In the genomic region with DNA sequence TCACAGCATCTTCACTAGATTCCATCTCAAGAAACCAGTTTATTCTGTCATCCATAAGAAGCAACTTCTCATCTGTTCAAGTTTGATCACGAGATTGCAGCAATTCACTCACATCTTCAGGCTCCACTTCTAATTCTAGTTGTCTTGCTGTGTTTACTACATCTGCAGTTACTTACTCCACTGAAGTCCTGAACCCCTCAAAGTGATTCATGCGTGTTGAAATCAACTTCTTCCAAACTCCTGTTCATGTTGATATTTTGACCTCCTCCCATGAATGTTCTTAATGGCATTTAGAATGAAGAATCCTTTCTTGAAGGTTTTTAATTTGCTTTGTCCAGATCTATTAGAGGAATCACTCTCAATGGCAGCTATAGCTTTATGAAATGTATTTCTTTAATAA, we compare ENCODE assay signal across 16 cellular contexts.
A peak's percentile ranks its signal among the peaks of the same experiment; 100 is the strongest.
DNase-seq lines count a peak whose midpoint lies in the region; ATAC-seq and TF ChIP-seq lines count a peak whose summit lies in the region.
"Had no signal": no experiment of that assay in that cellular context is flagged by ENCODE, and none has a peak within 500 bp of the region (broad histone marks: within the 10 kb centered on the region; RNA-seq: fewer than 3 reads in every experiment).

No MANE protein-coding gene starts in this region.

- peaks cover 7% of the 10 kb centered on the region for H3K36me3 Mint-ChIP-seq in neural progenitor cell

- no peak overlapping the region for H3K9ac ChIP-seq in neural progenitor cell

- H3K27me3 Mint-ChIP-seq in neural progenitor cell (ENCODE audit: insufficient read depth, low read depth), result no peaks in the 10 kb centered on the region
- H3K27me3 Mint-ChIP-seq: B cell; CD4-positive, alpha-beta T cell had no signal

- ATAC-seq in Panc1, result no peak

- peaks cover 24% of the 10 kb centered on the region for H3K9me3 Mint-ChIP-seq in neural progenitor cell
- H3K9me3 Mint-ChIP-seq: CD4-positive, alpha-beta T cell had no signal

- peaks cover 5% of the 10 kb centered on the region for H3F3A ChIP-seq in neural progenitor cell (ENCODE audit: low read depth)

- no peak overlapping the region for H3K27ac Mint-ChIP-seq in neural progenitor cell
- H3K27ac Mint-ChIP-seq: B cell; CD4-positive, alpha-beta T cell; H9 had no signal

- H3K4me3 Mint-ChIP-seq in neural progenitor cell, result no peak overlapping the region
- H3K4me3 Mint-ChIP-seq: B cell; CD4-positive, alpha-beta T cell; H9 had no signal

- peaks cover 29% of the 10 kb centered on the region for H3K4me1 Mint-ChIP-seq in neural progenitor cell

- no peak overlapping the region for H3K4me3 ChIP-seq in AG10803 (ENCODE audit: low read length)
- no peak overlapping the region for H3K4me3 ChIP-seq in Panc1 (ENCODE audit: low read depth in 2 of 2, low read length in 2 of 2)
- no peak overlapping the region for H3K4me3 ChIP-seq in skeletal muscle cell (ENCODE audit: low read depth, low read length)
- no peak overlapping the region for H3K4me3 ChIP-seq in neural progenitor cell

- intact Hi-C loops in Panc1 (cut with micrococcal nuclease; ENCODE audit: unreplicated experiment), result no loop called here

- H3K36me3 ChIP-seq in Panc1 (ENCODE audit: control insufficient read depth, insufficient read depth, low read length) (no peaks in the 10 kb centered on the region), neural progenitor cell (no peaks in the 10 kb centered on the region)

- no peaks in the 10 kb centered on the region for H3K9me3 ChIP-seq in Panc1 (ENCODE audit: control insufficient read depth, insufficient read depth, low read depth, low read length)
- H3K9me3 ChIP-seq in neural progenitor cell (ENCODE audit: low read depth), result peaks cover 4% of the 10 kb centered on the region

- TF ChIP-seq CTCF in AG10803 (conservative IDR thresholded peaks at IDR 0.05; ENCODE audit: low read length), result no peak
- no peak for TF ChIP-seq CTCF in Panc1 (IDR thresholded peaks at IDR 0.05)
- TF ChIP-seq CTCF in neural progenitor cell (IDR thresholded peaks at IDR 0.05), result no peak

- BruUV-seq in Panc1 (replicated peaks; lab: Mats Ljungman, UMichigan), result no TSS peak

- H3K4me2 ChIP-seq in neural progenitor cell, result no peak overlapping the region

- DNase-seq in AG10803 (ENCODE audit: low read depth), result peak; percentile 69
- DNase-seq in Panc1 (ENCODE audit: low read depth, low spot score), result no peak
- peak; percentile 38 for DNase-seq in fibroblast of gingiva (ENCODE audit: low read depth)
- DNase-seq in skeletal muscle cell (ENCODE audit: low read depth), result peak; percentile 71
- DNase-seq in NCI-H2171 (lab: John Stamatoyannopoulos, UW), result no peak
- DNase-seq in NOMO-1 treated with dmso at 0.1 percent for 144 hours (lab: John Stamatoyannopoulos, UW; ENCODE audit: unreplicated experiment), result no peak
- DNase-seq in neural progenitor cell (ENCODE audit: low spot score), result no peak
- DNase-seq: 8988T; C1 segment of cervical spinal cord; CD4-positive, alpha-beta T cell; DMS79; GDM1; GOT3; H9; IMR-90 had no signal

- POLR2A ChIA-PET in Panc1 (lab: Charles Lee), result no interaction called here

- in situ Hi-C loops in Panc1 (cut with HindIII; ENCODE audit: low pct_unique_long_range_greater_than_20kb, low sequenced_read_pairs), result no loop called here

- H3K4me1 ChIP-seq in Panc1 (ENCODE audit: control insufficient read depth, insufficient read depth, low read length) (peaks cover 3% of the 10 kb centered on the region; the same call in 1 of the 2 replicates), neural progenitor cell (peaks cover 23% of the 10 kb centered on the region)

- H3K27me3 ChIP-seq in Panc1 (ENCODE audit: control insufficient read depth, insufficient read depth, low read length), result no peaks in the 10 kb centered on the region
- H3K27me3 ChIP-seq in neural progenitor cell, result no peaks in the 10 kb centered on the region

- H3K27ac ChIP-seq in Panc1 (ENCODE audit: low read length) (peak overlapping the region; percentile 41; the same call in 1 of the 2 replicates), neural progenitor cell (no peak overlapping the region)

- H2AFZ ChIP-seq in neural progenitor cell (replicated peaks), result no peak overlapping the region

- no peaks in the 10 kb centered on the region for H3K79me2 ChIP-seq in neural progenitor cell (ENCODE audit: low read depth)

- H4K20me1 ChIP-seq in neural progenitor cell (ENCODE audit: low read depth), result no peaks in the 10 kb centered on the region

- CTCF ChIA-PET in Panc1 (lab: Charles Lee), result no interaction called here

Comparison
In these comparisons a context has a peak if more than half of its experiments do, and no peak if none do; other contexts are left out.
1. DNase-seq: peak in AG10803 (single experiment), fibroblast of gingiva (single experiment) and skeletal muscle cell (single experiment); none in Panc1 (single experiment), NCI-H2171 (single experiment), NOMO-1 treated with dmso at 0.1 percent for 144 hours (single experiment) and neural progenitor cell (single experiment).